ENCODE assay signal across 8 cellular contexts in genomic region chr2:178479758-178480226, GRCh38. TPM values are rescaled to one million over a fixed set of nuclear protein-coding genes. Genes with fewer than 3 reads are reported as not detected.
DNase-seq lines count a peak whose midpoint lies in the region; ATAC-seq, FAIRE-seq and TF ChIP-seq lines count a peak whose summit lies in the region.

No MANE protein-coding gene starts in this region.

- CTCF ChIA-PET in Caco-2 (lab: Charles Lee): interaction anchor here (1.3 kb wide), 1 partner anchor 29 kb away, joined by 5 read pairs; the partner anchor contains the start of genes PJVK and PRKRA
- CTCF ChIA-PET in PC-3 (lab: Charles Lee): no interaction called here
- CTCF ChIA-PET in endothelial cell of umbilical vein (lab: Charles Lee): interaction anchor here (1.2 kb wide), 2 partner anchors 43 to 65 kb away, joined by 3 to 8 read pairs; no protein-coding TSS in a partner anchor

- H3K4me3 ChIP-seq in Caco-2 (ENCODE audit: low read depth, low read length) (peak overlapping the region; percentile 60), PC-3 (ENCODE audit: low read length) (peak overlapping the region; percentile 98), endothelial cell of umbilical vein (replicated peaks in 1 of 3; ENCODE audit: insufficient read depth in 1 of 3, low read depth in 1 of 3, low read length in 3 of 3) (peak overlapping the region in 2 of 3 experiments; percentile 51 to 62), neutrophil (ENCODE audit: low read depth in 1 of 2, low read length in 1 of 2) (peak overlapping the region; percentile 83 to 99)

- peaks cover 18% of the 10 kb centered on the region for H3K36me3 Mint-ChIP-seq in Caco-2 (ENCODE audit: insufficient read depth, unreplicated experiment)

- peak overlapping the region; percentile 96 for H3K27ac Mint-ChIP-seq in Caco-2 (ENCODE audit: unreplicated experiment)

- TF ChIP-seq POLR2A in endothelial cell of umbilical vein (IDR thresholded peaks at IDR 0.05; ENCODE audit: low read depth, low read length): no peak

- H3K9me3 Mint-ChIP-seq in Caco-2 (ENCODE audit: unreplicated experiment): no peaks in the 10 kb centered on the region

- no peak for FAIRE-seq in endothelial cell of umbilical vein (lab: Jason Lieb, UNC)

- H3K4me3 Mint-ChIP-seq in Caco-2 (ENCODE audit: unreplicated experiment): peak overlapping the region; percentile 99

- peaks cover 5% of the 10 kb centered on the region for H3K4me1 Mint-ChIP-seq in Caco-2 (ENCODE audit: low read depth, unreplicated experiment)

- H3K4me1 ChIP-seq in Caco-2: peaks cover 7% of the 10 kb centered on the region; the same call in 1 of the 2 replicates
- peaks cover 39% of the 10 kb centered on the region for H3K4me1 ChIP-seq in PC-3 (ENCODE audit: insufficient read depth, low read length)
- peaks cover 35% of the 10 kb centered on the region for H3K4me1 ChIP-seq in endothelial cell of umbilical vein (ENCODE audit: control insufficient read depth, extremely low read depth, insufficient read depth, low read length)
- H3K4me1 ChIP-seq in neutrophil (ENCODE audit: control insufficient read depth in 1 of 2, insufficient read depth in 1 of 2, low read depth in 1 of 2, low read length in 1 of 2): peaks cover 43 to 47% of the 10 kb centered on the region in 2 experiments

- intact Hi-C loops in Caco-2 (cut with micrococcal nuclease; ENCODE audit: unreplicated experiment): loop anchor here (1.0 to 2.0 kb wide), 4 partner anchors 10 to 367 kb away; partner anchors contain the start of genes PJVK, PRKRA and RBM45
- intact Hi-C loops in PC-3 (cut with micrococcal nuclease): loop anchor here (2.0 to 10.0 kb wide), 3 partner anchors 35 to 285 kb away; no protein-coding TSS in a partner anchor
- intact Hi-C loops in endothelial cell of umbilical vein (cut with micrococcal nuclease): loop anchor here (1.0 to 10.0 kb wide), 5 partner anchors 44 to 783 kb away; partner anchors contain the start of gene SESTD1

- H2AFZ ChIP-seq in PC-3 (ENCODE audit: low read length): peak overlapping the region; percentile 100
- H2AFZ ChIP-seq in endothelial cell of umbilical vein (ENCODE audit: low read depth, low read length): peak overlapping the region; percentile 11

- no peak overlapping the region for H3K27ac ChIP-seq in PC-3 (ENCODE audit: low read length)
- peak overlapping the region; percentile 42 for H3K27ac ChIP-seq in endothelial cell of umbilical vein (ENCODE audit: insufficient read depth, low read depth, low read length)
- peak overlapping the region; percentile 92 for H3K27ac ChIP-seq in neutrophil

- peak overlapping the region; percentile 97 for H3K4me2 ChIP-seq in PC-3 (ENCODE audit: low read length)
- peak overlapping the region; percentile 74 for H3K4me2 ChIP-seq in endothelial cell of umbilical vein (ENCODE audit: insufficient read depth, low read length)

- H3K36me3 ChIP-seq in Caco-2 (ENCODE audit: control insufficient read depth, insufficient read depth, low read length): no peaks in the 10 kb centered on the region
- H3K36me3 ChIP-seq in PC-3 (ENCODE audit: low read depth, low read length): no peaks in the 10 kb centered on the region
- H3K36me3 ChIP-seq in endothelial cell of umbilical vein (ENCODE audit: control insufficient read depth in 2 of 2, extremely low read depth in 1 of 2, insufficient read depth in 2 of 2, low read length in 2 of 2): no peaks in the 10 kb centered on the region
- no peaks in the 10 kb centered on the region for H3K36me3 ChIP-seq in neutrophil

- DNase-seq in Caco-2 (no peak), PC-3 (no peak), endothelial cell of umbilical vein (ENCODE audit: low read depth, low spot score) (no peak), OCI-M2 (lab: John Stamatoyannopoulos, UW; ENCODE audit: unreplicated experiment) (no peak), dermis blood vessel endothelial cell (no peak), NCI-H2081 treated with DMSO at 0.1 percent for 48 hours (lab: John Stamatoyannopoulos, UW) (no peak), T1000 (lab: John Stamatoyannopoulos, UW) (no peak)

- POLR2A ChIA-PET in Caco-2 (lab: Charles Lee) (interaction anchor here (1.5 kb wide), 1 partner anchor 29 kb away, joined by 22 read pairs; the partner anchor contains the start of genes PJVK and PRKRA), PC-3 (lab: Charles Lee; ENCODE audit: unreplicated experiment) (no interaction called here), endothelial cell of umbilical vein (lab: Charles Lee) (interaction anchor here (1.4 kb wide), 1 partner anchor 29 kb away, joined by 10 read pairs; the partner anchor contains the start of genes PJVK and PRKRA)

- no peaks in the 10 kb centered on the region for H3K9me2 ChIP-seq in PC-3 (replicated peaks; ENCODE audit: low read length)

- H3K79me2 ChIP-seq in PC-3 (ENCODE audit: low read length) (peaks cover 46% of the 10 kb centered on the region), endothelial cell of umbilical vein (ENCODE audit: control insufficient read depth, insufficient read depth, low read length) (peaks cover 42% of the 10 kb centered on the region)

- no peaks in the 10 kb centered on the region for H3K9me1 ChIP-seq in endothelial cell of umbilical vein (replicated peaks; ENCODE audit: control insufficient read depth, extremely low read depth, insufficient read depth, low read length)

- no peaks in the 10 kb centered on the region for H3F3A ChIP-seq in PC-3 (ENCODE audit: low read length, unreplicated experiment)

- TF ChIP-seq CTCF in Caco-2 (IDR thresholded peaks at IDR 0.05; ENCODE audit: insufficient read depth in 1 of 2, low read depth in 1 of 2, low read length in 1 of 2, severe bottlenecking in 1 of 2, unreplicated experiment in 1 of 2): no peak
- no peak for TF ChIP-seq CTCF in PC-3 (conservative IDR thresholded peaks at IDR 0.05; ENCODE audit: low read depth, low read length)
- no peak for TF ChIP-seq CTCF in endothelial cell of umbilical vein (IDR thresholded peaks at IDR 0.05; ENCODE audit: extremely low read depth in 1 of 2, insufficient read depth in 1 of 2, low read depth in 1 of 2, low read length in 2 of 2)
- TF ChIP-seq CTCF in neutrophil (IDR thresholded peaks at IDR 0.05): no peak

- H4K20me1 ChIP-seq in PC-3 (ENCODE audit: low read length) (peaks cover 17% of the 10 kb centered on the region), endothelial cell of umbilical vein (replicated peaks; ENCODE audit: control insufficient read depth, extremely low read depth, insufficient read depth, low read length) (no peaks in the 10 kb centered on the region)

- H3K9ac ChIP-seq in PC-3 (ENCODE audit: low read length) (peak overlapping the region; percentile 53), endothelial cell of umbilical vein (replicated peaks; ENCODE audit: extremely low read depth, insufficient read depth, low read length) (peak overlapping the region; percentile 28)

- ATAC-seq in PC-3: no peak

- dilution Hi-C loops in endothelial cell of umbilical vein (cut with MboI; ENCODE audit: extremely low pct_ligation_motif_present, low sequenced_read_pairs): no loop called here

- no peaks in the 10 kb centered on the region for H3K27me3 Mint-ChIP-seq in Caco-2 (ENCODE audit: insufficient read depth, unreplicated experiment)

- no TSS peak for BruUV-seq in Caco-2 (replicated peaks; lab: Mats Ljungman, UMichigan)
- no TSS peak for BruUV-seq in PC-3 (replicated peaks; lab: Mats Ljungman, UMichigan)
- BruUV-seq in endothelial cell of umbilical vein (replicated peaks; lab: Mats Ljungman, UMichigan): no TSS peak

- H3K9me3 ChIP-seq in Caco-2 (no peaks in the 10 kb centered on the region), PC-3 (ENCODE audit: low read length) (no peaks in the 10 kb centered on the region), endothelial cell of umbilical vein (replicated peaks; ENCODE audit: control insufficient read depth, insufficient read depth, low read length) (no peaks in the 10 kb centered on the region), neutrophil (no peaks in the 10 kb centered on the region)

- H3K27me3 ChIP-seq in Caco-2 (replicated peaks; ENCODE audit: control insufficient read depth, insufficient read depth, low read length): no peaks in the 10 kb centered on the region
- H3K27me3 ChIP-seq in PC-3 (ENCODE audit: low read length): no peaks in the 10 kb centered on the region
- no peaks in the 10 kb centered on the region for H3K27me3 ChIP-seq in endothelial cell of umbilical vein (ENCODE audit: control insufficient read depth in 2 of 2, insufficient read depth in 2 of 2, low read length in 2 of 2)
- no peaks in the 10 kb centered on the region for H3K27me3 ChIP-seq in neutrophil

RNA-seq across cellular contexts. Expression of gene PLEKHA3, which starts 0.5 kb away (rescaled TPM):
- 16.9 and 18.5 TPM in 2 replicates for total RNA-seq in Caco-2 (2022)
- total RNA-seq in PC-3 (2014; rRNA removed): 16.4 and 16.7 TPM in 2 replicates
- 24.6 and 26.6 TPM in 2 replicates for total RNA-seq in endothelial cell of umbilical vein
- polyA plus RNA-seq in endothelial cell of umbilical vein: 2.7 and 4.1 TPM in 2 replicates
- polyA plus RNA-seq in endothelial cell of umbilical vein (2011; cell fraction: cytosol; rRNA removed): 8.2 and 9.5 TPM in 2 replicates
- polyA plus RNA-seq in endothelial cell of umbilical vein (2011; cell fraction: nucleus; rRNA removed): 5.2 and 10.8 TPM in 2 replicates
- polyA plus RNA-seq in endothelial cell of umbilical vein (2012): 11.3 and 15.2 TPM in 2 replicates
- polyA minus RNA-seq in endothelial cell of umbilical vein: 7.1 and 10.3 TPM in 2 replicates
- polyA minus RNA-seq in endothelial cell of umbilical vein (2011; cell fraction: cytosol; rRNA and poly(A)+ RNA removed): 3.6 TPM
- polyA minus RNA-seq in endothelial cell of umbilical vein (2011; cell fraction: nucleus; rRNA and poly(A)+ RNA removed): 7.2 and 9.5 TPM in 2 replicates
- 8.3 and 20.4 TPM in 2 replicates for total RNA-seq in dermis blood vessel endothelial cell

RNA-seq across cellular contexts. Expression of gene FKBP7, which starts 1.4 kb away (rescaled TPM):
- 1.3 and 2.4 TPM in 2 replicates for total RNA-seq in Caco-2 (2022)
- total RNA-seq in PC-3 (2014; rRNA removed): 3.7 and 4.2 TPM in 2 replicates
- 18.3 and 20.5 TPM in 2 replicates for total RNA-seq in endothelial cell of umbilical vein
- 9.4 and 11.2 TPM in 2 replicates for polyA plus RNA-seq in endothelial cell of umbilical vein
- 23.1 and 23.8 TPM in 2 replicates for polyA plus RNA-seq in endothelial cell of umbilical vein (2011; cell fraction: cytosol; rRNA removed)
- 8.7 and 10.0 TPM in 2 replicates for polyA plus RNA-seq in endothelial cell of umbilical vein (2011; cell fraction: nucleus; rRNA removed)
- polyA plus RNA-seq in endothelial cell of umbilical vein (2012): 30.3 and 33.7 TPM in 2 replicates
- 5.9 and 9.9 TPM in 2 replicates for polyA minus RNA-seq in endothelial cell of umbilical vein
- not detected for polyA minus RNA-seq in endothelial cell of umbilical vein (2011; cell fraction: cytosol; rRNA and poly(A)+ RNA removed)
- 3.7 and 4.2 TPM in 2 replicates for polyA minus RNA-seq in endothelial cell of umbilical vein (2011; cell fraction: nucleus; rRNA and poly(A)+ RNA removed)
- 14.0 and 16.2 TPM in 2 replicates for total RNA-seq in dermis blood vessel endothelial cell

RNA-seq across cellular contexts. Expression of gene PJVK, which starts 28.6 kb away (rescaled TPM):
- 2.1 and 2.9 TPM in 2 replicates for total RNA-seq in Caco-2 (2022)
- 0.87 and 1.6 TPM in 2 replicates for total RNA-seq in PC-3 (2014; rRNA removed)
- total RNA-seq in endothelial cell of umbilical vein: 1.4 and 1.8 TPM in 2 replicates
- polyA plus RNA-seq in endothelial cell of umbilical vein: 1.3 TPM in 2 replicates
- polyA plus RNA-seq in endothelial cell of umbilical vein (2011; cell fraction: cytosol; rRNA removed): 0.36 and 0.61 TPM in 2 replicates
- polyA plus RNA-seq in endothelial cell of umbilical vein (2011; cell fraction: nucleus; rRNA removed): 9.7 and 13.0 TPM in 2 replicates
- 1.1 and 1.3 TPM in 2 replicates for polyA plus RNA-seq in endothelial cell of umbilical vein (2012)
- polyA minus RNA-seq in endothelial cell of umbilical vein: 2.5 and 2.6 TPM in 2 replicates
- not detected for polyA minus RNA-seq in endothelial cell of umbilical vein (2011; cell fraction: cytosol; rRNA and poly(A)+ RNA removed)
- polyA minus RNA-seq in endothelial cell of umbilical vein (2011; cell fraction: nucleus; rRNA and poly(A)+ RNA removed): 3.0 and 3.9 TPM in 2 replicates
- total RNA-seq in dermis blood vessel endothelial cell: 0.34 and 0.42 TPM in 2 replicates

RNA-seq across cellular contexts. Expression of gene PRKRA, which starts 28.8 kb away (rescaled TPM):
- total RNA-seq in Caco-2 (2022) (58.3 and 60.2 TPM in 2 replicates), PC-3 (2014; rRNA removed) (78.2 and 87.6 TPM in 2 replicates), endothelial cell of umbilical vein (42.4 and 46.6 TPM in 2 replicates), dermis blood vessel endothelial cell (36.8 and 49.9 TPM in 2 replicates)
- polyA plus RNA-seq in endothelial cell of umbilical vein: 25.8 and 31.0 TPM in 2 replicates
- 29.8 and 34.6 TPM in 2 replicates for polyA plus RNA-seq in endothelial cell of umbilical vein (2011; cell fraction: cytosol; rRNA removed)
- 45.7 and 47.9 TPM in 2 replicates for polyA plus RNA-seq in endothelial cell of umbilical vein (2011; cell fraction: nucleus; rRNA removed)
- 32.8 and 38.2 TPM in 2 replicates for polyA plus RNA-seq in endothelial cell of umbilical vein (2012)
- polyA minus RNA-seq in endothelial cell of umbilical vein: 30.4 and 39.6 TPM in 2 replicates
- polyA minus RNA-seq in endothelial cell of umbilical vein (2011; cell fraction: cytosol; rRNA and poly(A)+ RNA removed): 16.0 TPM
- polyA minus RNA-seq in endothelial cell of umbilical vein (2011; cell fraction: nucleus; rRNA and poly(A)+ RNA removed): 67.9 and 68.7 TPM in 2 replicates
